In the genomic region with DNA sequence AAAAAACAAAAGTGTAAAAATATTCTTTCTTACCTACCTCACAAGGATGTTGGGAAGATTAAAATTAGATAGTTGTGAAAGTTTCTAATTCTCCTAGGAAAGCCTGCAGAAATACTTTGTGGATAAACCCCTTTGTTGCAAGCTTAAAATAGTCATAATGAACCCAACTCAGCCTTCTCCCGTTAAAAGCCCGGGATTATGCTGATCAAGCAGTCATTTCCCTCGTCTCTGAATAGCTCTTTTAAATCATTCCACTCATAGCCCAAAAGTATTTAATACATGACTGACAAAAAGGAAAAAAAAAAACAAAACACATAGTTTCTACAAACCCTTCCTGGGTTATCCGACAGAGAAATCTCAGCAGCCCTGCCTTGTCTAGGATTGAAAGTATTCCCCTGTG, we compare ENCODE assay signal across 21 cellular contexts. TPM values are rescaled to one million over a fixed set of nuclear protein-coding genes. Genes with fewer than 3 reads are reported as not detected.
DNase-seq lines count a peak whose midpoint lies in the region; ATAC-seq and TF ChIP-seq lines count a peak whose summit lies in the region.
"Had no signal": no experiment of that assay in that cellular context is flagged by ENCODE, and none has a peak within 500 bp of the region (broad histone marks: within the 10 kb centered on the region; RNA-seq: fewer than 3 reads in every experiment).

No MANE protein-coding gene starts in this region.

- H3K4me1 ChIP-seq in BLaER1 (peaks cover 32% of the 10 kb centered on the region), endodermal cell (ENCODE audit: control insufficient read depth, insufficient read depth, low read length) (peaks cover 14% of the 10 kb centered on the region), neural progenitor cell (peaks cover 50% of the 10 kb centered on the region)
- H3K4me1 ChIP-seq: A549 had no signal

- no peaks in the 10 kb centered on the region for H3K27me3 ChIP-seq in BLaER1
- H3K27me3 ChIP-seq in endodermal cell (ENCODE audit: control insufficient read depth, insufficient read depth, low read length, poor library complexity, severe bottlenecking): no peaks in the 10 kb centered on the region
- no peaks in the 10 kb centered on the region for H3K27me3 ChIP-seq in neural progenitor cell

- H3K9ac ChIP-seq in BLaER1 (no peak overlapping the region), endodermal cell (ENCODE audit: extremely low read depth, low read length, poor library complexity, severe bottlenecking) (no peak overlapping the region), neural progenitor cell (no peak overlapping the region)
- H3K9ac ChIP-seq: GM23248 had no signal

- peaks cover 33% of the 10 kb centered on the region for H3K4me1 Mint-ChIP-seq in endodermal cell
- peaks cover 64% of the 10 kb centered on the region for H3K4me1 Mint-ChIP-seq in neural progenitor cell

- H4K20me1 ChIP-seq in BLaER1 (no peaks in the 10 kb centered on the region), neural progenitor cell (ENCODE audit: low read depth) (no peaks in the 10 kb centered on the region)

- peaks cover 43% of the 10 kb centered on the region for H3F3A ChIP-seq in neural progenitor cell (ENCODE audit: low read depth)

- H3K27ac Mint-ChIP-seq in endodermal cell: no peak overlapping the region
- peak overlapping the region; percentile 88 for H3K27ac Mint-ChIP-seq in neural progenitor cell
- H3K27ac Mint-ChIP-seq: CD4-positive, CD25-positive, alpha-beta regulatory T cell had no signal

- TF ChIP-seq CTCF in endodermal cell (conservative IDR thresholded peaks at IDR 0.05) (no peak), neural progenitor cell (IDR thresholded peaks at IDR 0.05) (no peak)

- no peak for ATAC-seq in HG02798 (IDR thresholded peaks at IDR 0.05; ENCODE audit: poor library complexity, unreplicated experiment)
- ATAC-seq: A549, GM12878, HCT116 had no signal

- H3K4me3 Mint-ChIP-seq in endodermal cell (no peak overlapping the region), neural progenitor cell (no peak overlapping the region)
- H3K4me3 Mint-ChIP-seq: CD4-positive, CD25-positive, alpha-beta regulatory T cell; CD8-positive, alpha-beta memory T cell had no signal

- H3K27me3 Mint-ChIP-seq in endodermal cell (ENCODE audit: insufficient read depth) (peaks cover 18% of the 10 kb centered on the region), neural progenitor cell (ENCODE audit: insufficient read depth, low read depth) (peaks cover 11% of the 10 kb centered on the region)

- no peaks in the 10 kb centered on the region for H3K9me3 ChIP-seq in BLaER1
- no peaks in the 10 kb centered on the region for H3K9me3 ChIP-seq in endodermal cell (ENCODE audit: control insufficient read depth, low read length)
- no peaks in the 10 kb centered on the region for H3K9me3 ChIP-seq in neural progenitor cell (ENCODE audit: low read depth)
- H3K9me3 ChIP-seq: A549 had no signal

- peak overlapping the region; percentile 45; the same call in 1 of the 2 replicates for H3K4me2 ChIP-seq in BLaER1
- H3K4me2 ChIP-seq in neural progenitor cell: peak overlapping the region; percentile 64
- H3K4me2 ChIP-seq: A549 had no signal

- H3K79me2 ChIP-seq in neural progenitor cell (ENCODE audit: low read depth): no peaks in the 10 kb centered on the region

- H3K9me3 Mint-ChIP-seq in endodermal cell (no peaks in the 10 kb centered on the region), neural progenitor cell (peaks cover 5% of the 10 kb centered on the region)

- 59 to 64% methylated on average over 3 to 4 of the region's 4 CpGs for WGBS in endodermal cell (ENCODE audit: insufficient coverage in 1 of 2, insufficient read length in 1 of 2), 2 experiments

- H3K36me3 ChIP-seq in BLaER1 (no peaks in the 10 kb centered on the region), endodermal cell (ENCODE audit: control insufficient read depth, insufficient read depth, low read length) (no peaks in the 10 kb centered on the region), neural progenitor cell (no peaks in the 10 kb centered on the region)

- no peak overlapping the region for H3K27ac ChIP-seq in BLaER1
- peak overlapping the region; percentile 87 for H3K27ac ChIP-seq in endodermal cell (ENCODE audit: low read depth, low read length)
- peak overlapping the region; percentile 76 for H3K27ac ChIP-seq in neural progenitor cell
- H3K27ac ChIP-seq: A549, C4-2B, GM23248 had no signal

- H3K4me3 ChIP-seq in BLaER1: no peak overlapping the region
- H3K4me3 ChIP-seq in endodermal cell (ENCODE audit: low read length): no peak overlapping the region
- peak overlapping the region; percentile 4 for H3K4me3 ChIP-seq in neural progenitor cell
- H3K4me3 ChIP-seq: A549, GM12878, GM23248 had no signal

- no peak overlapping the region for H2AFZ ChIP-seq in neural progenitor cell (replicated peaks)
- H2AFZ ChIP-seq: GM23248 had no signal

- DNase-seq in endodermal cell (no peak), neural progenitor cell (ENCODE audit: low spot score) (peak; percentile 54), NCI-H226 (no peak), GM19240 (ENCODE audit: insufficient read length, low spot score) (no peak)
- DNase-seq in activated T-cell treated with anti-CD3 and anti-CD28 coated beads, Interleukin-2, amount 50 U/mL, for 48 hours: no peak
- DNase-seq: 8988T; CD4-positive, CD25-positive, alpha-beta regulatory T cell; CD8-positive, alpha-beta memory T cell; DMS 273 treated with DMSO at 0.1 percent for 48 hours; DMS79; EL; GDM1; GM23248; H7 had no signal

- no peaks in the 10 kb centered on the region for H3K36me3 Mint-ChIP-seq in endodermal cell (ENCODE audit: low read depth)
- no peaks in the 10 kb centered on the region for H3K36me3 Mint-ChIP-seq in neural progenitor cell
- H3K36me3 Mint-ChIP-seq: CD4-positive, CD25-positive, alpha-beta regulatory T cell; CD8-positive, alpha-beta memory T cell had no signal

RNA-seq across cellular contexts. Expression of a gene that starts 10.9 kb away (rescaled TPM):
- 1 to 10 TPM in 1 of 2 donors, under 1 TPM in 1; 0.24 to 1.3 TPM for total RNA-seq in endodermal cell
- 3.2 TPM for polyA plus RNA-seq in endodermal cell (2013, experiment 1 of 2)
- polyA plus RNA-seq in endodermal cell (2013, experiment 2 of 2): 2.5 TPM
- total RNA-seq in neural progenitor cell (ENCODE audit: low replicate concordance): 3.2 and 4.5 TPM in 2 replicates
- total RNA-seq: CD4-positive, CD25-positive, alpha-beta regulatory T cell; GM12878; GM23248 had no signal
- polyA plus RNA-seq: A549; CD4-positive, CD25-positive, alpha-beta regulatory T cell; GM23248 had no signal

RNA-seq across cellular contexts. Expression of a gene that starts 46.3 kb away (rescaled TPM):
- total RNA-seq in endodermal cell: not detected
- polyA plus RNA-seq in endodermal cell (2013, experiment 1 of 2): not detected
- polyA plus RNA-seq in endodermal cell (2013, experiment 2 of 2): not detected
- not detected in 2 replicates for total RNA-seq in neural progenitor cell (ENCODE audit: low replicate concordance)
- total RNA-seq: CD4-positive, CD25-positive, alpha-beta regulatory T cell; CD8-positive, alpha-beta memory T cell; GM23248; H1; H7 had no signal
- polyA plus RNA-seq: CD4-positive, CD25-positive, alpha-beta regulatory T cell; CD8-positive, alpha-beta memory T cell; GM23248; H1 had no signal
